Comparison of ENCODE assay signal across 1 cellular context in the genomic region with DNA sequence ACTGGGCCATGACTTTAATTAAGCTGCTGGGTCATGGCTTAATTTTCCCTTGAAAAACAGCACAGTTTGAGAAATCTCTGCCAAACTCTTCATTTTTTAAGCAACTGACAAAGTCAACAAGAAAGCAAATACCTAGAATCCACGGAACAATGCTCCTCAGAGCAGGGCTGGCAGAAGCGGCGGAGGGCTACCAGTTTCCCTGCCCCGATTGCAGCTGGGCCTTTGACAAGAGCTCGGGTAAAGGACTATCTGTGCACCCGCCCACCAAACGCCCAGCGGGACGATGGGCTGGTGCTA.
TF ChIP-seq lines count a peak whose summit lies in the region.

No MANE protein-coding gene starts in this region.

TF ChIP-seq in WTC11, 78 proteins besides CTCF, POLR2A, EP300 and RAD21 (continued from another document):
- TF ChIP-seq HMGXB4 (CRISPR knock-in tag; IDR thresholded peaks at IDR 0.05) (no peak), RORB (CRISPR knock-in tag; IDR thresholded peaks at IDR 0.05) (no peak), CDX4 (CRISPR knock-in tag; IDR thresholded peaks at IDR 0.05; ENCODE audit: borderline replicate concordance) (no peak), KAT7 (CRISPR knock-in tag; IDR thresholded peaks at IDR 0.05; ENCODE audit: borderline replicate concordance) (no peak), ZNF396 (CRISPR knock-in tag; IDR thresholded peaks at IDR 0.05; ENCODE audit: borderline replicate concordance) (no peak)
- TF ChIP-seq, protein P1, sequence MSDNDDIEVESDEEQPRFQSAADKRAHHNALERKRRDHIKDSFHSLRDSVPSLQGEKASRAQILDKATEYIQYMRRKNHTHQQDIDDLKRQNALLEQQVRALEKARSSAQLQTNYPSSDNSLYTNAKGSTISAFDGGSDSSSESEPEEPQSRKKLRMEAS (CRISPR knock-in tag; IDR thresholded peaks at IDR 0.05), result no peak
- TF ChIP-seq, protein P2, sequence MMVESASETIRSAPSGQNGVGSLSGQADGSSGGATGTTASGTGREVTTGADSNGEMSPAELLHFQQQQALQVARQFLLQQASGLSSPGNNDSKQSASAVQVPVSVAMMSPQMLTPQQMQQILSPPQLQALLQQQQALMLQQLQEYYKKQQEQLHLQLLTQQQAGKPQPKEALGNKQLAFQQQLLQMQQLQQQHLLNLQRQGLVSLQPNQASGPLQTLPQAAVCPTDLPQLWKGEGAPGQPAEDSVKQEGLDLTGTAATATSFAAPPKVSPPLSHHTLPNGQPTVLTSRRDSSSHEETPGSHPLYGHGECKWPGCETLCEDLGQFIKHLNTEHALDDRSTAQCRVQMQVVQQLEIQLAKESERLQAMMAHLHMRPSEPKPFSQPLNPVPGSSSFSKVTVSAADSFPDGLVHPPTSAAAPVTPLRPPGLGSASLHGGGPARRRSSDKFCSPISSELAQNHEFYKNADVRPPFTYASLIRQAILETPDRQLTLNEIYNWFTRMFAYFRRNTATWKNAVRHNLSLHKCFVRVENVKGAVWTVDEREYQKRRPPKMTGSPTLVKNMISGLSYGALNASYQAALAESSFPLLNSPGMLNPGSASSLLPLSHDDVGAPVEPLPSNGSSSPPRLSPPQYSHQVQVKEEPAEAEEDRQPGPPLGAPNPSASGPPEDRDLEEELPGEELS (CRISPR knock-in tag; IDR thresholded peaks at IDR 0.05), result no peak
